14 cellular contexts compared by ENCODE assay signal in genomic region chr1:61450454-61451213, GRCh38.
DNase-seq lines count a peak whose midpoint lies in the region; ATAC-seq and TF ChIP-seq lines count a peak whose summit lies in the region.
"Had no signal": no experiment of that assay in that cellular context is flagged by ENCODE, and none has a peak within 500 bp of the region (broad histone marks: within the 10 kb centered on the region; RNA-seq: fewer than 3 reads in every experiment).

No MANE protein-coding gene starts in this region.

- ATAC-seq in stimulated activated naive CD8-positive, alpha-beta T cell treated with anti-CD3 and anti-CD28 coated beads, Interleukin-15, amount 100 ng/mL, for 72 hours, result no peak
- no peak for ATAC-seq in stimulated activated naive CD8-positive, alpha-beta T cell treated with anti-CD3 and anti-CD28 coated beads, Interleukin-15, Interleukin-2, amounts not matched to agents 100 U/mL and 50 U/mL, for 24 hours
- ATAC-seq in Right ventricle myocardium superior (ENCODE audit: poor library complexity), result peak; percentile 32
- no peak for ATAC-seq in stimulated activated naive B cell treated with anti-CD40 and anti-IgM and Interleukin-4, amounts not matched to agents 10 μg/mL and 1 μg/mL and 100 μg/mL, for 72 hours (replicated peaks)
- ATAC-seq: activated CD8-positive, alpha-beta T cell treated with anti-CD3 and anti-CD28 coated beads for 36 hours; GM23338; naive thymus-derived CD8-positive, alpha-beta T cell had no signal

- peak overlapping the region; percentile 13 to 18 for H3K27ac ChIP-seq in prostate gland

- no peaks in the 10 kb centered on the region for H3K27me3 ChIP-seq in prostate gland (replicated peaks; ENCODE audit: insufficient read depth)

- H3K9me3 Mint-ChIP-seq in stimulated activated naive CD8-positive, alpha-beta T cell treated with anti-CD3 and anti-CD28 coated beads, Interleukin-15, amount 100 ng/mL, for 72 hours, result no peaks in the 10 kb centered on the region
- H3K9me3 Mint-ChIP-seq in stimulated activated naive B cell treated with anti-CD40 and anti-IgM and Interleukin-4, amounts not matched to agents 10 μg/mL and 1 μg/mL and 100 μg/mL, for 72 hours, result no peaks in the 10 kb centered on the region
- H3K9me3 Mint-ChIP-seq: activated CD8-positive, alpha-beta T cell treated with anti-CD3 and anti-CD28 coated beads for 36 hours; GM23338; naive thymus-derived CD8-positive, alpha-beta T cell had no signal

- intact Hi-C loops in Right ventricle myocardium superior (cut with DNase I) (loop anchor here (10.0 kb wide), 1 partner anchor 476 kb away; no protein-coding TSS in a partner anchor), prostate gland (cut with DNase I) (loop anchor here (5.0 to 10.0 kb wide), 5 partner anchors 58 to 473 kb away; partner anchors contain the start of gene NFIA)

- H3K4me1 Mint-ChIP-seq in stimulated activated naive CD8-positive, alpha-beta T cell treated with anti-CD3 and anti-CD28 coated beads, Interleukin-15, amount 100 ng/mL, for 72 hours, result peaks cover 15% of the 10 kb centered on the region
- peaks cover 9% of the 10 kb centered on the region in 2 donors for H3K4me1 Mint-ChIP-seq in stimulated activated naive B cell treated with anti-CD40 and anti-IgM and Interleukin-4, amounts not matched to agents 10 μg/mL and 1 μg/mL and 100 μg/mL, for 72 hours

- H3K27me3 Mint-ChIP-seq in stimulated activated naive CD8-positive, alpha-beta T cell treated with anti-CD3 and anti-CD28 coated beads, Interleukin-15, amount 100 ng/mL, for 72 hours, result no peaks in the 10 kb centered on the region
- H3K27me3 Mint-ChIP-seq in stimulated activated naive B cell treated with anti-CD40 and anti-IgM and Interleukin-4, amounts not matched to agents 10 μg/mL and 1 μg/mL and 100 μg/mL, for 72 hours, result no peaks in the 10 kb centered on the region
- H3K27me3 Mint-ChIP-seq: activated CD8-positive, alpha-beta T cell treated with anti-CD3 and anti-CD28 coated beads for 36 hours; naive thymus-derived CD8-positive, alpha-beta T cell had no signal

- no peak for TF ChIP-seq POLR2A in prostate gland (IDR thresholded peaks at IDR 0.05)

- H3K9me3 ChIP-seq in prostate gland, result no peaks in the 10 kb centered on the region

- H3K36me3 ChIP-seq in prostate gland, result peaks cover 0 to 5% of the 10 kb centered on the region in 2 donors

- no peak for DNase-seq in stimulated activated naive CD8-positive, alpha-beta T cell treated with anti-CD3 and anti-CD28 coated beads, Interleukin-15, amount 100 ng/mL, for 72 hours
- DNase-seq in stimulated activated naive CD8-positive, alpha-beta T cell treated with anti-CD3 and anti-CD28 coated beads, Interleukin-15, Interleukin-2, amounts not matched to agents 100 U/mL and 50 U/mL, for 24 hours, result no peak
- DNase-seq in Right ventricle myocardium superior (peak; percentile 58), prostate gland (ENCODE audit: low spot score) (peak; percentile 43), GM19240 (ENCODE audit: insufficient read length, low spot score) (no peak), NCI-H510A treated with DMSO at 0.1 percent for 48 hours (lab: John Stamatoyannopoulos, UW) (no peak)
- no peak for DNase-seq in stimulated activated naive B cell treated with anti-CD40 and anti-IgM and Interleukin-4, amounts not matched to agents 10 μg/mL and 1 μg/mL and 100 μg/mL, for 72 hours
- DNase-seq in effector CD8-positive, alpha-beta T cell (lab: John Stamatoyannopoulos, UW), result no peak
- DNase-seq: activated CD8-positive, alpha-beta T cell treated with anti-CD3 and anti-CD28 coated beads for 36 hours; amygdala; naive thymus-derived CD8-positive, alpha-beta T cell; NCI-H524; SW 1271 had no signal

- H3K4me3 Mint-ChIP-seq in stimulated activated naive CD8-positive, alpha-beta T cell treated with anti-CD3 and anti-CD28 coated beads, Interleukin-15, amount 100 ng/mL, for 72 hours, result no peak overlapping the region
- H3K4me3 Mint-ChIP-seq in stimulated activated naive B cell treated with anti-CD40 and anti-IgM and Interleukin-4, amounts not matched to agents 10 μg/mL and 1 μg/mL and 100 μg/mL, for 72 hours, result no peak overlapping the region
- H3K4me3 Mint-ChIP-seq: activated CD8-positive, alpha-beta T cell treated with anti-CD3 and anti-CD28 coated beads for 36 hours; GM23338; naive thymus-derived CD8-positive, alpha-beta T cell had no signal

- H3K27ac Mint-ChIP-seq in stimulated activated naive CD8-positive, alpha-beta T cell treated with anti-CD3 and anti-CD28 coated beads, Interleukin-15, amount 100 ng/mL, for 72 hours, result peak overlapping the region; percentile 29 to 85
- H3K27ac Mint-ChIP-seq in stimulated activated naive B cell treated with anti-CD40 and anti-IgM and Interleukin-4, amounts not matched to agents 10 μg/mL and 1 μg/mL and 100 μg/mL, for 72 hours, result no peak overlapping the region
- H3K27ac Mint-ChIP-seq: activated CD8-positive, alpha-beta T cell treated with anti-CD3 and anti-CD28 coated beads for 36 hours; GM23338 had no signal

- WGBS in prostate gland, result 26% methylated on average over 11 of the region's 11 CpGs

- no peak for TF ChIP-seq CTCF in prostate gland (IDR thresholded peaks at IDR 0.05)

- H3K36me3 Mint-ChIP-seq in stimulated activated naive B cell treated with anti-CD40 and anti-IgM and Interleukin-4, amounts not matched to agents 10 μg/mL and 1 μg/mL and 100 μg/mL, for 72 hours, result no peaks in the 10 kb centered on the region

- no peak overlapping the region for H3K4me3 ChIP-seq in prostate gland
- H3K4me3 ChIP-seq: GM23338 had no signal

- peaks cover 12% of the 10 kb centered on the region for H3K4me1 ChIP-seq in prostate gland (replicated peaks)

Comparison
In these comparisons a context has a peak if more than half of its experiments do, and no peak if none do; other contexts are left out.
1. DNase-seq: peak in Right ventricle myocardium superior (single experiment) and prostate gland (single experiment); none in stimulated activated naive CD8-positive, alpha-beta T cell treated with anti-CD3 and anti-CD28 coated beads, Interleukin-15, amount 100 ng/mL, for 72 hours (0 of 2), stimulated activated naive CD8-positive, alpha-beta T cell treated with anti-CD3 and anti-CD28 coated beads, Interleukin-15, Interleukin-2, amounts not matched to agents 100 U/mL and 50 U/mL, for 24 hours (single experiment), stimulated activated naive B cell treated with anti-CD40 and anti-IgM and Interleukin-4, amounts not matched to agents 10 μg/mL and 1 μg/mL and 100 μg/mL, for 72 hours (single experiment), GM19240 (single experiment), effector CD8-positive, alpha-beta T cell (single experiment) and NCI-H510A treated with DMSO at 0.1 percent for 48 hours (single experiment).